In genomic region chr1:11831945-11832725, GRCh38 we compare ENCODE assay signal across 27 cellular contexts.
A peak's percentile ranks its signal among the peaks of the same experiment; 100 is the strongest.
DNase-seq lines count a peak whose midpoint lies in the region; ATAC-seq lines count a peak whose summit lies in the region.
"Had no signal": no experiment of that assay in that cellular context is flagged by ENCODE, and none has a peak within 500 bp of the region (broad histone marks: within the 10 kb centered on the region; RNA-seq: fewer than 3 reads in every experiment).

No MANE protein-coding gene starts in this region.

- ATAC-seq in stimulated activated naive B cell treated with anti-CD40 and anti-IgM and Interleukin-4, amounts not matched to agents 10 μg/mL and 1 μg/mL and 100 μg/mL, for 72 hours (replicated peaks), result no peak
- no peak for ATAC-seq in HG03439 (IDR thresholded peaks at IDR 0.05; ENCODE audit: unreplicated experiment)
- ATAC-seq: A549; activated T-helper 17 cell treated with anti-CD3 and anti-CD28 coated beads, Interleukin-2, amount 50 U/mL, for 72 hours; Panc1; T-cell had no signal

- peaks cover 17% of the 10 kb centered on the region for H3K4me1 Mint-ChIP-seq in dendritic cell treated with granulocyte-macrophage colony-stimulating factor and Interleukin-4, amounts not matched to agents 40 ng/mL and 50 ng/mL, for 4 days (ENCODE audit: low read depth)
- peaks cover 2 to 6% of the 10 kb centered on the region in 2 donors for H3K4me1 Mint-ChIP-seq in stimulated activated naive B cell treated with anti-CD40 and anti-IgM and Interleukin-4, amounts not matched to agents 10 μg/mL and 1 μg/mL and 100 μg/mL, for 72 hours
- H3K4me1 Mint-ChIP-seq: activated naive CD4-positive, alpha-beta T cell treated with anti-CD3 and anti-CD28 coated beads, Interleukin-2, amount 50 U/mL, for 24 hours; activated T-helper 17 cell treated with anti-CD3 and anti-CD28 coated beads, Interleukin-2, amount 50 U/mL, for 72 hours; memory B cell; T-cell had no signal

- H3K4me3 Mint-ChIP-seq in dendritic cell treated with granulocyte-macrophage colony-stimulating factor and Interleukin-4, amounts not matched to agents 40 ng/mL and 50 ng/mL, for 4 days, result no peak overlapping the region
- no peak overlapping the region for H3K4me3 Mint-ChIP-seq in stimulated activated naive B cell treated with anti-CD40 and anti-IgM and Interleukin-4, amounts not matched to agents 10 μg/mL and 1 μg/mL and 100 μg/mL, for 72 hours
- H3K4me3 Mint-ChIP-seq: activated naive CD4-positive, alpha-beta T cell treated with anti-CD3 and anti-CD28 coated beads, Interleukin-2, amount 50 U/mL, for 24 hours; activated T-helper 17 cell treated with anti-CD3 and anti-CD28 coated beads, Interleukin-2, amount 50 U/mL, for 72 hours; memory B cell; T-cell had no signal

- DNase-seq in NCI-H526 (lab: John Stamatoyannopoulos, UW) (peak; percentile 19 to 58), NCI-H526 treated with DMSO at 0.1 percent for 48 hours (lab: John Stamatoyannopoulos, UW) (no peak), NCI-H2107 treated with DMSO at 0.1 percent for 48 hours (lab: John Stamatoyannopoulos, UW; ENCODE audit: unreplicated experiment) (peak; percentile 80), medulla oblongata (ENCODE audit: extremely low spot score) (no peak), hepatic stellate cell (ENCODE audit: low spot score) (no peak)
- no peak for DNase-seq in stimulated activated naive B cell treated with anti-CD40 and anti-IgM and Interleukin-4, amounts not matched to agents 10 μg/mL and 1 μg/mL and 100 μg/mL, for 72 hours
- DNase-seq: activated CD4-positive, alpha-beta T cell treated with anti-CD3 and anti-CD28 coated beads, Interleukin-2, amount 50 U/mL, for 48 hours; activated CD4-positive, CD25-positive, alpha-beta regulatory T cell; activated CD8-positive, alpha-beta memory T cell treated with anti-CD3 and anti-CD28 coated beads, Interleukin-2, amount 50 U/mL, for 4 hours; anterior cingulate cortex; BE2C; Caco-2; cortex of kidney; DMS79 treated with DMSO at 0.1 percent for 48 hours; head of caudate nucleus; Karpas-422; NCI-H2171; NK-92 treated with Interleukin-12 subunit alpha and Interleukin-12 subunit beta, amount 100 ng/mL, for 24 hours; stimulated activated naive CD4-positive, alpha-beta T cell; T-cell had no signal

- H3K9me3 Mint-ChIP-seq in dendritic cell treated with granulocyte-macrophage colony-stimulating factor and Interleukin-4, amounts not matched to agents 40 ng/mL and 50 ng/mL, for 4 days, result no peaks in the 10 kb centered on the region
- no peaks in the 10 kb centered on the region for H3K9me3 Mint-ChIP-seq in stimulated activated naive B cell treated with anti-CD40 and anti-IgM and Interleukin-4, amounts not matched to agents 10 μg/mL and 1 μg/mL and 100 μg/mL, for 72 hours
- H3K9me3 Mint-ChIP-seq: activated naive CD4-positive, alpha-beta T cell treated with anti-CD3 and anti-CD28 coated beads, Interleukin-2, amount 50 U/mL, for 24 hours; activated T-helper 17 cell treated with anti-CD3 and anti-CD28 coated beads, Interleukin-2, amount 50 U/mL, for 72 hours; memory B cell; T-cell had no signal

- peak overlapping the region; percentile 48 for H3K27ac Mint-ChIP-seq in dendritic cell treated with granulocyte-macrophage colony-stimulating factor and Interleukin-4, amounts not matched to agents 40 ng/mL and 50 ng/mL, for 4 days
- peak overlapping the region; percentile 37 for H3K27ac Mint-ChIP-seq in stimulated activated naive B cell treated with anti-CD40 and anti-IgM and Interleukin-4, amounts not matched to agents 10 μg/mL and 1 μg/mL and 100 μg/mL, for 72 hours
- H3K27ac Mint-ChIP-seq: activated naive CD4-positive, alpha-beta T cell treated with anti-CD3 and anti-CD28 coated beads, Interleukin-2, amount 50 U/mL, for 24 hours; activated T-helper 17 cell treated with anti-CD3 and anti-CD28 coated beads, Interleukin-2, amount 50 U/mL, for 72 hours; memory B cell; T-cell had no signal

- peaks cover 100% of the 10 kb centered on the region for H3K36me3 Mint-ChIP-seq in dendritic cell treated with granulocyte-macrophage colony-stimulating factor and Interleukin-4, amounts not matched to agents 40 ng/mL and 50 ng/mL, for 4 days (ENCODE audit: low read depth)
- H3K36me3 Mint-ChIP-seq in stimulated activated naive B cell treated with anti-CD40 and anti-IgM and Interleukin-4, amounts not matched to agents 10 μg/mL and 1 μg/mL and 100 μg/mL, for 72 hours, result peaks cover 40 to 46% of the 10 kb centered on the region in 2 donors
- H3K36me3 Mint-ChIP-seq: activated naive CD4-positive, alpha-beta T cell treated with anti-CD3 and anti-CD28 coated beads, Interleukin-2, amount 50 U/mL, for 24 hours had no signal

- intact Hi-C loops in dendritic cell treated with granulocyte-macrophage colony-stimulating factor and Interleukin-4, amounts not matched to agents 40 ng/mL and 50 ng/mL, for 4 days (cut with micrococcal nuclease), result no loop called here

- H3K27me3 Mint-ChIP-seq in dendritic cell treated with granulocyte-macrophage colony-stimulating factor and Interleukin-4, amounts not matched to agents 40 ng/mL and 50 ng/mL, for 4 days, result no peaks in the 10 kb centered on the region
- no peaks in the 10 kb centered on the region for H3K27me3 Mint-ChIP-seq in stimulated activated naive B cell treated with anti-CD40 and anti-IgM and Interleukin-4, amounts not matched to agents 10 μg/mL and 1 μg/mL and 100 μg/mL, for 72 hours
- H3K27me3 Mint-ChIP-seq: activated naive CD4-positive, alpha-beta T cell treated with anti-CD3 and anti-CD28 coated beads, Interleukin-2, amount 50 U/mL, for 24 hours; activated T-helper 17 cell treated with anti-CD3 and anti-CD28 coated beads, Interleukin-2, amount 50 U/mL, for 72 hours; memory B cell; T-cell had no signal

Comparison
In these comparisons a context has a peak if more than half of its experiments do, and no peak if none do; other contexts are left out.
1. DNase-seq: peak in NCI-H526 (2 of 2) and NCI-H2107 treated with DMSO at 0.1 percent for 48 hours (single experiment); none in NCI-H526 treated with DMSO at 0.1 percent for 48 hours (single experiment), stimulated activated naive B cell treated with anti-CD40 and anti-IgM and Interleukin-4, amounts not matched to agents 10 μg/mL and 1 μg/mL and 100 μg/mL, for 72 hours (single experiment), medulla oblongata (single experiment) and hepatic stellate cell (single experiment).